In genomic region chr9:122125891-122126331, GRCh38 we compare ENCODE assay signal across 10 cellular contexts. TPM values are rescaled to one million over a fixed set of nuclear protein-coding genes. Genes with fewer than 3 reads are reported as not detected.
DNase-seq lines count a peak whose midpoint lies in the region; ATAC-seq and TF ChIP-seq lines count a peak whose summit lies in the region.
"Had no signal": no experiment of that assay in that cellular context is flagged by ENCODE, and none has a peak within 500 bp of the region (broad histone marks: within the 10 kb centered on the region; RNA-seq: fewer than 3 reads in every experiment).

No MANE protein-coding gene starts in this region.

- peaks cover 6% of the 10 kb centered on the region for H3K36me3 Mint-ChIP-seq in MCF 10A (ENCODE audit: insufficient read depth, unreplicated experiment)

- no peak overlapping the region for H2AFZ ChIP-seq in smooth muscle cell (ENCODE audit: low read depth)

- H3K4me1 ChIP-seq in iPS-20b (ENCODE audit: insufficient read depth, low read length) (peaks cover 4% of the 10 kb centered on the region; the same call in 1 of the 2 replicates), smooth muscle cell (ENCODE audit: low read depth) (peaks cover 11% of the 10 kb centered on the region)

- H3K4me3 ChIP-seq in iPS-20b (ENCODE audit: low read length) (peak overlapping the region; percentile 76), smooth muscle cell (peak overlapping the region; percentile 49)

- H3K36me3 ChIP-seq in iPS-20b (ENCODE audit: insufficient read depth, low read depth, low read length) (no peaks in the 10 kb centered on the region), smooth muscle cell (ENCODE audit: low read depth) (no peaks in the 10 kb centered on the region)

- CTCF ChIA-PET in MCF 10A (lab: Yijun Ruan, JAX): interaction anchor here (0.7 to 12.2 kb wide), 31 partner anchors 8 to 686 kb away, joined by 3 to 473 read pairs (median 5); partner anchors contain the start of genes MORN5, MRRF, NDUFA8 and RBM18

- H3K4me1 Mint-ChIP-seq in MCF 10A (ENCODE audit: insufficient read depth, unreplicated experiment): peaks cover 18% of the 10 kb centered on the region

- intact Hi-C loops in MCF 10A (cut with micrococcal nuclease): loop anchor here (1.0 to 10.0 kb wide), 4 partner anchors 224 to 684 kb away; no protein-coding TSS in a partner anchor

- H3K27ac ChIP-seq in iPS-20b (ENCODE audit: low read length): no peak overlapping the region
- H3K27ac ChIP-seq in smooth muscle cell (ENCODE audit: low read depth): no peak overlapping the region
- H3K27ac ChIP-seq: 22Rv1 had no signal

- WGBS in smooth muscle cell (ENCODE audit: low lambda C conversion rate): 21% methylated on average over 13 of the region's 16 CpGs

- peak overlapping the region; percentile 93 for H3K4me2 ChIP-seq in smooth muscle cell

- peaks cover 11% of the 10 kb centered on the region for H3K27me3 Mint-ChIP-seq in MCF 10A (ENCODE audit: insufficient read depth, unreplicated experiment)

- no peaks in the 10 kb centered on the region for H3K9me3 Mint-ChIP-seq in MCF 10A (ENCODE audit: unreplicated experiment)
- H3K9me3 Mint-ChIP-seq: activated naive CD8-positive, alpha-beta T cell treated with anti-CD3 and anti-CD28 coated beads, Interleukin-2, amount 50 U/mL, for 24 hours had no signal

- POLR2A ChIA-PET in MCF 10A (lab: Yijun Ruan, JAX): interaction anchor here (0.7 to 1.3 kb wide), 4 partner anchors 29 to 222 kb away, joined by 3 read pairs; partner anchors contain the start of genes MRRF and RBM18

- peak overlapping the region; percentile 14 for H3K27ac Mint-ChIP-seq in MCF 10A (ENCODE audit: low read depth, unreplicated experiment)

- H3F3A ChIP-seq in smooth muscle cell (ENCODE audit: low read depth): no peaks in the 10 kb centered on the region

- H3K9ac ChIP-seq in iPS-20b (ENCODE audit: low read depth, low read length): no peak overlapping the region
- H3K9ac ChIP-seq in smooth muscle cell (ENCODE audit: low read depth): no peak overlapping the region

- no peak overlapping the region for H3K4me3 Mint-ChIP-seq in MCF 10A (ENCODE audit: unreplicated experiment)

- ATAC-seq in HG03196 (IDR thresholded peaks at IDR 0.05; ENCODE audit: unreplicated experiment) (no peak), HG03565 (IDR thresholded peaks at IDR 0.05; ENCODE audit: unreplicated experiment) (no peak)

- DNase-seq in DMS 273 (lab: John Stamatoyannopoulos, UW; ENCODE audit: unreplicated experiment) (peak; percentile 45), DMS 273 treated with DMSO at 0.1 percent for 48 hours (lab: John Stamatoyannopoulos, UW) (no peak), MCF 10A (ENCODE audit: unreplicated experiment) (peak; percentile 40), smooth muscle cell (lab: John Stamatoyannopoulos, UW; ENCODE audit: unreplicated experiment) (no peak), T-helper 1 cell (no peak)

- TF ChIP-seq CTCF in MCF 10A (IDR thresholded peaks at IDR 0.05; ENCODE audit: unreplicated experiment): no peak
- TF ChIP-seq CTCF in smooth muscle cell (IDR thresholded peaks at IDR 0.05; ENCODE audit: borderline replicate concordance, insufficient read depth, poor library complexity, severe bottlenecking): no peak

- H4K20me1 ChIP-seq in smooth muscle cell (ENCODE audit: low read depth): no peaks in the 10 kb centered on the region

- H3K9me3 ChIP-seq in iPS-20b (ENCODE audit: insufficient read depth, low read depth, low read length): no peaks in the 10 kb centered on the region
- no peaks in the 10 kb centered on the region for H3K9me3 ChIP-seq in smooth muscle cell (replicated peaks; ENCODE audit: low read depth)

- BruUV-seq in MCF 10A (replicated peaks; lab: Mats Ljungman, UMichigan): no TSS peak

- H3K27me3 ChIP-seq in iPS-20b (ENCODE audit: insufficient read depth, low read length) (peaks cover 53% of the 10 kb centered on the region), smooth muscle cell (ENCODE audit: low read depth) (peaks cover 5% of the 10 kb centered on the region)

- H3K79me2 ChIP-seq in smooth muscle cell (ENCODE audit: low read depth): no peaks in the 10 kb centered on the region

RNA-seq across cellular contexts. Expression of gene TTLL11, which starts 32.8 kb away (rescaled TPM):
- total RNA-seq in MCF 10A (2022) (9.0 and 13.6 TPM in 2 replicates), smooth muscle cell (2.6 and 3.4 TPM in 2 replicates)
- polyA plus RNA-seq in smooth muscle cell: 3.7 and 4.4 TPM in 2 replicates

RNA-seq across cellular contexts. Expression of gene NDUFA8, which starts 33.7 kb away (rescaled TPM):
- 52.5 and 58.4 TPM in 2 replicates for total RNA-seq in MCF 10A (2022)
- total RNA-seq in smooth muscle cell: 28.5 and 47.5 TPM in 2 replicates
- 126 and 128 TPM in 2 replicates for polyA plus RNA-seq in smooth muscle cell

RNA-seq across cellular contexts. Expression of gene MORN5, which starts 33.8 kb away (rescaled TPM):
- total RNA-seq in MCF 10A (2022) (not detected in 2 replicates), smooth muscle cell (not detected in 2 replicates)
- polyA plus RNA-seq in smooth muscle cell: not detected in 2 replicates

Comparison
In these comparisons a context has a peak if more than half of its experiments do, and no peak if none do; other contexts are left out.
1. DNase-seq: peak in DMS 273 (single experiment) and MCF 10A (single experiment); none in DMS 273 treated with DMSO at 0.1 percent for 48 hours (single experiment), smooth muscle cell (single experiment) and T-helper 1 cell (0 of 5).